In genomic region chr3:11377726-11378125, GRCh38 we compare ENCODE assay signal across 1 cellular context.
TF ChIP-seq lines count a peak whose summit lies in the region.

No MANE protein-coding gene starts in this region.

TF ChIP-seq in GM23338, 12 proteins besides CTCF, POLR2A, EP300 and RAD21 (continued from another document):
- no peak for TF ChIP-seq ZNF462 (CRISPR knock-in tag; IDR thresholded peaks at IDR 0.05)
